Comparison of ENCODE assay signal across 22 cellular contexts in genomic region chr6:169155481-169155880, GRCh38.
A peak's percentile ranks its signal among the peaks of the same experiment; 100 is the strongest.
DNase-seq lines count a peak whose midpoint lies in the region; ATAC-seq and TF ChIP-seq lines count a peak whose summit lies in the region.
"Had no signal": no experiment of that assay in that cellular context is flagged by ENCODE, and none has a peak within 500 bp of the region (broad histone marks: within the 10 kb centered on the region; RNA-seq: fewer than 3 reads in every experiment).

No MANE protein-coding gene starts in this region.

- peaks cover 2% of the 10 kb centered on the region for H3K9me3 ChIP-seq in suprapubic skin

- H3K27ac ChIP-seq in suprapubic skin, result no peak overlapping the region
- H3K27ac ChIP-seq: RWPE1 had no signal

- H3K9me3 Mint-ChIP-seq in IgD-negative memory B cell (peaks cover 4 to 8% (median 6%) of the 10 kb centered on the region in 3 donors), endothelial cell (ENCODE audit: unreplicated experiment) (no peaks in the 10 kb centered on the region), nephron progenitor cell (peaks cover 12% of the 10 kb centered on the region)
- no peaks in the 10 kb centered on the region for H3K9me3 Mint-ChIP-seq in activated CD4-positive, alpha-beta T cell treated with anti-CD3 and anti-CD28 coated beads, Interleukin-2, amount 10 ng/mL, durations not matched to agents 7 days and 5 days

- WGBS in suprapubic skin, result 93% methylated on average over 7 of the region's 7 CpGs

- H3K27me3 Mint-ChIP-seq in IgD-negative memory B cell (peaks cover 3% of the 10 kb centered on the region), endothelial cell (ENCODE audit: unreplicated experiment) (peaks cover 1% of the 10 kb centered on the region), nephron progenitor cell (ENCODE audit: low read depth, poor library complexity) (peaks cover 9% of the 10 kb centered on the region)
- no peaks in the 10 kb centered on the region for H3K27me3 Mint-ChIP-seq in activated CD4-positive, alpha-beta T cell treated with anti-CD3 and anti-CD28 coated beads, Interleukin-2, amount 10 ng/mL, durations not matched to agents 7 days and 5 days

- H3K4me1 Mint-ChIP-seq in IgD-negative memory B cell, result no peaks in the 10 kb centered on the region
- H3K4me1 Mint-ChIP-seq in endothelial cell (ENCODE audit: unreplicated experiment), result no peaks in the 10 kb centered on the region
- no peaks in the 10 kb centered on the region for H3K4me1 Mint-ChIP-seq in nephron progenitor cell
- H3K4me1 Mint-ChIP-seq in activated CD4-positive, alpha-beta T cell treated with anti-CD3 and anti-CD28 coated beads, Interleukin-2, amount 10 ng/mL, durations not matched to agents 7 days and 5 days, result no peaks in the 10 kb centered on the region
- H3K4me1 Mint-ChIP-seq: CD4-positive, alpha-beta memory T cell; H9 had no signal

- TF ChIP-seq CTCF in endothelial cell (IDR thresholded peaks at IDR 0.05; ENCODE audit: unreplicated experiment) (no peak), nephron progenitor cell (IDR thresholded peaks at IDR 0.05) (no peak), suprapubic skin (IDR thresholded peaks at IDR 0.05) (no peak)

- no peak overlapping the region for H3K4me3 Mint-ChIP-seq in IgD-negative memory B cell
- peak overlapping the region; percentile 24 for H3K4me3 Mint-ChIP-seq in endothelial cell (ENCODE audit: unreplicated experiment)
- no peak overlapping the region for H3K4me3 Mint-ChIP-seq in nephron progenitor cell
- no peak overlapping the region for H3K4me3 Mint-ChIP-seq in activated CD4-positive, alpha-beta T cell treated with anti-CD3 and anti-CD28 coated beads, Interleukin-2, amount 10 ng/mL, durations not matched to agents 7 days and 5 days
- H3K4me3 Mint-ChIP-seq: CD4-positive, alpha-beta memory T cell; GM23338; H9 had no signal

- H3K36me3 Mint-ChIP-seq in IgD-negative memory B cell (no peaks in the 10 kb centered on the region), endothelial cell (ENCODE audit: low read depth, unreplicated experiment) (peaks cover 10% of the 10 kb centered on the region), nephron progenitor cell (ENCODE audit: low read depth) (no peaks in the 10 kb centered on the region)
- H3K36me3 Mint-ChIP-seq in activated CD4-positive, alpha-beta T cell treated with anti-CD3 and anti-CD28 coated beads, Interleukin-2, amount 10 ng/mL, durations not matched to agents 7 days and 5 days (ENCODE audit: low read depth), result no peaks in the 10 kb centered on the region
- H3K36me3 Mint-ChIP-seq: CD4-positive, alpha-beta memory T cell had no signal

- H3K4me3 ChIP-seq in suprapubic skin, result no peak overlapping the region
- H3K4me3 ChIP-seq: GM23338 had no signal

- TF ChIP-seq POLR2A in suprapubic skin (IDR thresholded peaks at IDR 0.05), result no peak

- POLR2A ChIA-PET in activated CD4-positive, alpha-beta T cell treated with anti-CD3 and anti-CD28 coated beads, Interleukin-2, amount 10 ng/mL, durations not matched to agents 7 days and 5 days (lab: Charles Lee), result no interaction called here

- H3K27ac Mint-ChIP-seq in IgD-negative memory B cell (peak overlapping the region in 2 of 3 donors; percentile 26 to 59), endothelial cell (ENCODE audit: unreplicated experiment) (no peak overlapping the region), nephron progenitor cell (peak overlapping the region; percentile 73)
- no peak overlapping the region for H3K27ac Mint-ChIP-seq in activated CD4-positive, alpha-beta T cell treated with anti-CD3 and anti-CD28 coated beads, Interleukin-2, amount 10 ng/mL, durations not matched to agents 7 days and 5 days
- H3K27ac Mint-ChIP-seq: CD4-positive, alpha-beta memory T cell; GM23338 had no signal

- no peak for ATAC-seq in GM21390 (IDR thresholded peaks at IDR 0.05; ENCODE audit: unreplicated experiment)
- ATAC-seq: GM23338, Panc1 had no signal

- peaks cover 18% of the 10 kb centered on the region for H3K4me1 ChIP-seq in suprapubic skin

- no peaks in the 10 kb centered on the region for H3K27me3 ChIP-seq in suprapubic skin

- no peaks in the 10 kb centered on the region for H3K36me3 ChIP-seq in suprapubic skin

- TF ChIP-seq EP300 in suprapubic skin (IDR thresholded peaks at IDR 0.05), result no peak

- CTCF ChIA-PET in activated CD4-positive, alpha-beta T cell treated with anti-CD3 and anti-CD28 coated beads, Interleukin-2, amount 10 ng/mL, durations not matched to agents 7 days and 5 days (lab: Charles Lee), result no interaction called here

- DNase-seq in endothelial cell (ENCODE audit: low spot score) (no peak), nephron progenitor cell (no peak), suprapubic skin (ENCODE audit: low spot score in 2 of 2) (peak; percentile 33 to 44), NCI-H526 (lab: John Stamatoyannopoulos, UW) (no peak)
- no peak for DNase-seq in activated CD4-positive, alpha-beta T cell treated with anti-CD3 and anti-CD28 coated beads, Interleukin-2, amount 10 ng/mL, durations not matched to agents 7 days and 5 days
- DNase-seq: C1 segment of cervical spinal cord; CD4-positive, alpha-beta memory T cell; COR-L47; DMS53; H9; KBM-7; MV-4-11; NCI-H1105 treated with DMSO at 0.1 percent for 48 hours; NCI-H1694; NCI-H2029 treated with DMSO at 0.1 percent for 48 hours; NCI-H2227 treated with DMSO at 0.1 percent for 48 hours; NCI-H69 had no signal

Comparison
In these comparisons a context has a peak if more than half of its experiments do, and no peak if none do; other contexts are left out.
1. H3K27ac Mint-ChIP-seq: peak in IgD-negative memory B cell (2 of 3) and nephron progenitor cell (single experiment); none in endothelial cell (single experiment) and activated CD4-positive, alpha-beta T cell treated with anti-CD3 and anti-CD28 coated beads, Interleukin-2, amount 10 ng/mL, durations not matched to agents 7 days and 5 days (single experiment).
2. DNase-seq: peak in suprapubic skin (2 of 2); none in endothelial cell (single experiment), nephron progenitor cell (single experiment), NCI-H526 (0 of 2) and activated CD4-positive, alpha-beta T cell treated with anti-CD3 and anti-CD28 coated beads, Interleukin-2, amount 10 ng/mL, durations not matched to agents 7 days and 5 days (single experiment).